ENCODE assay signal across 18 cellular contexts in the genomic region with DNA sequence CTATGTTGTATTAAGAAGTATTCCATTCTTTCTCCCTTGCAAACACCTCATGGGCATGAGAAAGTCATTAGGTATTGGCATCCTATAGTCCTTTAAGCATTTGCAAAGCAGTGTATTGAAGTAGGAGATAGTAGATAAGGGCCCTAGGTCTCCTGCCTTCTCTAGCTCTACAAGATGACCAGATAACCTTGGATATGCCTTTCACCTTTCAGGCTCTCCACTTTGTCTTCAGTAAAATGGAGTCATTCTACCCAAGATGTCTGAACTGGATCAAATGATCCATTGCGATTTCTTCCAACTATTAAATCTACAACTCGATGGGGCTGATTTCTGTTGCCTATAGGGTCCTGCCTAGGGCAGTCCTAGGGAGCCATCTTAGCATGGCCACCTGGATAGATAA.
"Had no signal": no experiment of that assay in that cellular context is flagged by ENCODE, and none has a peak within 500 bp of the region (broad histone marks: within the 10 kb centered on the region; RNA-seq: fewer than 3 reads in every experiment).

No MANE protein-coding gene starts in this region.

- H3K9me3 ChIP-seq: adrenal gland, mucosa of descending colon, ovary, psoas muscle, upper lobe of left lung had no signal

- H3K4me1 ChIP-seq: adrenal gland, psoas muscle had no signal

- H3K9me3 Mint-ChIP-seq: dendritic cell treated with granulocyte-macrophage colony-stimulating factor and Interleukin-4, amounts not matched to agents 40 ng/mL and 50 ng/mL, for 4 days had no signal

- ATAC-seq: esophagus mucosa; mucosa of descending colon; naive thymus-derived CD4-positive, alpha-beta T cell; stimulated activated naive CD8-positive, alpha-beta T cell treated with anti-CD3 and anti-CD28 coated beads, Interleukin-15, Interleukin-2, amounts not matched to agents 100 U/mL and 50 U/mL, for 24 hours had no signal

- H3K27me3 Mint-ChIP-seq: dendritic cell treated with granulocyte-macrophage colony-stimulating factor and Interleukin-4, amounts not matched to agents 40 ng/mL and 50 ng/mL, for 4 days; naive thymus-derived CD4-positive, alpha-beta T cell had no signal

- H3K4me3 ChIP-seq: adrenal gland, hepatocyte, mucosa of descending colon, ovary, psoas muscle, SK-N-MC, upper lobe of left lung had no signal

- H3K27me3 ChIP-seq: adrenal gland, hepatocyte, ovary, upper lobe of left lung had no signal

- H3K4me3 Mint-ChIP-seq: dendritic cell treated with granulocyte-macrophage colony-stimulating factor and Interleukin-4, amounts not matched to agents 40 ng/mL and 50 ng/mL, for 4 days; naive thymus-derived CD4-positive, alpha-beta T cell had no signal

- H3K36me3 ChIP-seq: adrenal gland, ovary, upper lobe of left lung had no signal

- H3K27ac ChIP-seq: hepatocyte, ovary, SK-N-MC had no signal

- H3K27ac Mint-ChIP-seq: dendritic cell treated with granulocyte-macrophage colony-stimulating factor and Interleukin-4, amounts not matched to agents 40 ng/mL and 50 ng/mL, for 4 days had no signal

- DNase-seq: activated CD4-positive, alpha-beta T cell treated with anti-CD3 and anti-CD28 coated beads for 48 hours; activated CD8-positive, alpha-beta memory T cell treated with anti-CD3 and anti-CD28 coated beads for 24 hours; activated CD8-positive, alpha-beta memory T cell treated with anti-CD3 and anti-CD28 coated beads, Interleukin-2, amount 50 U/mL, for 48 hours; activated naive CD4-positive, alpha-beta T cell treated with anti-CD3 and anti-CD28 coated beads, Interleukin-2, amount 50 U/mL, for 16 hours; adrenal gland; effector CD8-positive, alpha-beta T cell; mesenchymal stem cell; mucosa of descending colon; naive thymus-derived CD4-positive, alpha-beta T cell; ovary; psoas muscle; Right ventricle myocardium superior; stimulated activated naive CD8-positive, alpha-beta T cell treated with anti-CD3 and anti-CD28 coated beads, Interleukin-15, Interleukin-2, amounts not matched to agents 100 U/mL and 50 U/mL, for 24 hours; upper lobe of left lung had no signal
